Comparison of ENCODE assay signal across 8 cellular contexts in the genomic region with DNA sequence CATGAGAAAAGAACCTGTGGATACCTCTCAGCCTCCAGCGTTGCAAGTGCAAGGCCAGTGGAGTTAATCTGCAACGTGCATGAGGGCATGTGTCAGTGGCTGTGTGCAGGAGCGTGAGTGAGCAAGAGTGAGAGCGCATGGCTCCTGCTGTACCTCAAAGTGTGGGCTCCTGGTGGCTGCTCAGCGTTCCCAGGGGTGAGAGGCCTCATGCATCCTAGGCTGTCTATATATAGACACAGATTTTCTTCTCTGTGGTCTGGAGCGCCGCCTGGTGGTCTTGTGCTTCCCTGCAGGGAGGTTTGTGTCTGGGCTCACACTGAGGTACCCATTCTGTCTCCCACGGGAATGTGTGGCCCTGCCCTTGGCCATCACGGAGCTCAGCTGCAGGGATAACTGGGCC.
A peak's percentile ranks its signal among the peaks of the same experiment; 100 is the strongest.
DNase-seq lines count a peak whose midpoint lies in the region; ATAC-seq, FAIRE-seq and TF ChIP-seq lines count a peak whose summit lies in the region.
"Not testable (repeated sequence)": the region's sequence is repeated elsewhere in the genome, so short reads cannot be mapped to it uniquely, and the experiment has no call there.

No MANE protein-coding gene starts in this region.

- not testable (repeated sequence) for H3K27ac Mint-ChIP-seq in CD8-positive, alpha-beta T cell; stimulated activated naive CD8-positive, alpha-beta T cell treated with anti-CD3 and anti-CD28 coated beads, Interleukin-15, amount 100 ng/mL, for 72 hours

- intact Hi-C loops in CD8-positive, alpha-beta T cell (cut with DNase I, micrococcal nuclease); Right ventricle myocardium inferior (cut with DNase I); left colon (cut with DNase I, micrococcal nuclease); pancreas (cut with DNase I): not testable (repeated sequence)

- H3K4me3 ChIP-seq in CD8-positive, alpha-beta T cell (ENCODE audit: low read depth, low read length); pancreas: not testable (repeated sequence)

- H3K27me3 Mint-ChIP-seq in CD8-positive, alpha-beta T cell (ENCODE audit: low read depth); stimulated activated naive CD8-positive, alpha-beta T cell treated with anti-CD3 and anti-CD28 coated beads, Interleukin-15, amount 100 ng/mL, for 72 hours: not testable (repeated sequence)

- not testable (repeated sequence) for FAIRE-seq in pancreas (lab: Jason Lieb, UNC)

- WGBS in pancreas, 2 donors, result 55 to 68% methylated on average over 3 to 4 of the region's 9 CpGs

- not testable (repeated sequence) for H3K9me3 Mint-ChIP-seq in CD8-positive, alpha-beta T cell; stimulated activated naive CD8-positive, alpha-beta T cell treated with anti-CD3 and anti-CD28 coated beads, Interleukin-15, amount 100 ng/mL, for 72 hours

- CTCF ChIA-PET in CD8-positive, alpha-beta T cell (lab: Charles Lee), result not testable (repeated sequence)

- H3K4me1 ChIP-seq in CD8-positive, alpha-beta T cell (ENCODE audit: insufficient read depth, low read length); pancreas: not testable (repeated sequence)

- H3K36me3 Mint-ChIP-seq in CD8-positive, alpha-beta T cell, result not testable (repeated sequence)

- not testable (repeated sequence) for TF ChIP-seq CTCF in CD8-positive, alpha-beta T cell (IDR thresholded peaks at IDR 0.05); pancreas (IDR thresholded peaks at IDR 0.05)

- not testable (repeated sequence) for H3K9me3 ChIP-seq in CD8-positive, alpha-beta T cell (ENCODE audit: low read length); pancreas

- not testable (repeated sequence) for H3K4me3 Mint-ChIP-seq in CD8-positive, alpha-beta T cell; stimulated activated naive CD8-positive, alpha-beta T cell treated with anti-CD3 and anti-CD28 coated beads, Interleukin-15, amount 100 ng/mL, for 72 hours

- POLR2A ChIA-PET in CD8-positive, alpha-beta T cell (lab: Charles Lee), result not testable (repeated sequence)

- H3K36me3 ChIP-seq in CD8-positive, alpha-beta T cell (ENCODE audit: insufficient read depth, low read length); pancreas: not testable (repeated sequence)

- not testable (repeated sequence) for H3K27me3 ChIP-seq in CD8-positive, alpha-beta T cell (ENCODE audit: insufficient read depth, low read length); pancreas

- H3K4me1 Mint-ChIP-seq in CD8-positive, alpha-beta T cell (ENCODE audit: low read depth); stimulated activated naive CD8-positive, alpha-beta T cell treated with anti-CD3 and anti-CD28 coated beads, Interleukin-15, amount 100 ng/mL, for 72 hours: not testable (repeated sequence)

- not testable (repeated sequence) for H3K27ac ChIP-seq in CD8-positive, alpha-beta T cell (ENCODE audit: low read depth, low read length); pancreas

- DNase-seq in CD8-positive, alpha-beta T cell; left colon; pancreas: not testable (repeated sequence)
- peak; percentile 38 for DNase-seq in activated CD8-positive, alpha-beta memory T cell treated with anti-CD3 and anti-CD28 coated beads, Interleukin-2, amount 50 U/mL, for 48 hours
- DNase-seq in Right ventricle myocardium inferior (ENCODE audit: missing footprints), result peak; percentile 32
- DNase-seq in stimulated activated naive CD8-positive, alpha-beta T cell treated with anti-CD3 and anti-CD28 coated beads, Interleukin-15, amount 100 ng/mL, for 72 hours, result peak; percentile 3 to 4

- peak; percentile 31 for ATAC-seq in CD8-positive, alpha-beta T cell
- ATAC-seq in HG02759 (IDR thresholded peaks at IDR 0.05; ENCODE audit: unreplicated experiment) (peak; percentile 60), SK-N-SH treated with all-trans-retinoic acid at 6 μM for 48 hours (peak; percentile 95), Right ventricle myocardium inferior (peak; percentile 53), left colon (peak; percentile 69), pancreas (peak in 3 of 4 donors; percentile 57 to 70 (median 67))
- ATAC-seq in stimulated activated naive CD8-positive, alpha-beta T cell treated with anti-CD3 and anti-CD28 coated beads, Interleukin-15, amount 100 ng/mL, for 72 hours, result peak; percentile 59

Comparison
In these comparisons a context has a peak if more than half of its experiments do, and no peak if none do; other contexts are left out.
1. ATAC-seq: peak in every context shown above with its lines; median percentile 95 in SK-N-SH treated with all-trans-retinoic acid at 6 μM for 48 hours; 69 in left colon; 67 in pancreas; 60 in HG02759; 59 in stimulated activated naive CD8-positive, alpha-beta T cell treated with anti-CD3 and anti-CD28 coated beads, Interleukin-15, amount 100 ng/mL, for 72 hours; 53 in Right ventricle myocardium inferior; 31 in CD8-positive, alpha-beta T cell.